Comparison of ENCODE assay signal across 8 cellular contexts in genomic region chr22:29154364-29155048, GRCh38. TPM values are rescaled to one million over a fixed set of nuclear protein-coding genes. Genes with fewer than 3 reads are reported as not detected.
DNase-seq lines count a peak whose midpoint lies in the region; ATAC-seq and TF ChIP-seq lines count a peak whose summit lies in the region.

No MANE protein-coding gene starts in this region.

- H3K4me3 ChIP-seq in Peyer's patch: peak overlapping the region in 2 of 4 donors; percentile 22 to 28
- H3K4me3 ChIP-seq in fibroblast of pulmonary artery (replicated peaks; ENCODE audit: low read depth, low read length): no peak overlapping the region
- peak overlapping the region; percentile 21 to 37 (median 28) for H3K4me3 ChIP-seq in stomach

- H3K9me3 ChIP-seq in Peyer's patch (no peaks in the 10 kb centered on the region), stomach (no peaks in the 10 kb centered on the region)

- no peaks in the 10 kb centered on the region for H3K36me3 Mint-ChIP-seq in activated T-helper 1 cell treated with anti-CD3 and anti-CD28 coated beads, Interleukin-12 subunit alpha, Interleukin-12 subunit beta, Interleukin-2, Interleukin-4 antibody, amounts not matched to agents 30 ng/mL and 10 ng/mL and 1 ng/mL, durations not matched to agents 14 hours and 24 hours and 36 hours (ENCODE audit: low read depth)
- no peaks in the 10 kb centered on the region for H3K36me3 Mint-ChIP-seq in neural crest cell (ENCODE audit: low read depth)

- DNase-seq in DMS 273 treated with DMSO at 0.1 percent for 48 hours (lab: John Stamatoyannopoulos, UW): peak; percentile 26
- DNase-seq in HPDE6-E6E7 (ENCODE audit: extremely low spot score): peak; percentile 62
- DNase-seq in Peyer's patch: peak in 2 of 3 donors; percentile 78 to 87
- DNase-seq in activated T-helper 1 cell treated with anti-CD3 and anti-CD28 coated beads, Interleukin-12 subunit alpha, Interleukin-12 subunit beta, Interleukin-2, Interleukin-4 antibody, amounts not matched to agents 30 ng/mL and 10 ng/mL and 1 ng/mL, durations not matched to agents 14 hours and 24 hours and 36 hours (ENCODE audit: low spot score): peak; percentile 64
- peak; percentile 64 for DNase-seq in fibroblast of pulmonary artery (ENCODE audit: low read depth)
- DNase-seq in neural crest cell (ENCODE audit: low read depth, low spot score): peak; percentile 94
- peak; percentile 79 for DNase-seq in stomach

- TF ChIP-seq EP300 in stomach (IDR thresholded peaks at IDR 0.05): no peak

- H3K4me1 ChIP-seq in Peyer's patch: peaks cover 0 to 17% (median 2%) of the 10 kb centered on the region in 4 donors
- peaks cover 5 to 33% (median 17%) of the 10 kb centered on the region in 4 donors for H3K4me1 ChIP-seq in stomach

- no peak overlapping the region for H3K27ac ChIP-seq in Peyer's patch
- H3K27ac ChIP-seq in stomach: peak overlapping the region in 3 of 5 donors; percentile 13 to 74 (median 33)

- H3K9me3 Mint-ChIP-seq in activated T-helper 1 cell treated with anti-CD3 and anti-CD28 coated beads, Interleukin-12 subunit alpha, Interleukin-12 subunit beta, Interleukin-2, Interleukin-4 antibody, amounts not matched to agents 30 ng/mL and 10 ng/mL and 1 ng/mL, durations not matched to agents 14 hours and 24 hours and 36 hours: no peaks in the 10 kb centered on the region
- no peaks in the 10 kb centered on the region for H3K9me3 Mint-ChIP-seq in neural crest cell

- WGBS in stomach, 5 donors: 1 to 4% (median 2%) methylated on average over 11 to 21 of the region's 21 CpGs

- H3K27me3 ChIP-seq in Peyer's patch (no peaks in the 10 kb centered on the region), stomach (no peaks in the 10 kb centered on the region)

- no peak for ATAC-seq in GM21825 (IDR thresholded peaks at IDR 0.05; ENCODE audit: unreplicated experiment)

- H3K4me3 Mint-ChIP-seq in activated T-helper 1 cell treated with anti-CD3 and anti-CD28 coated beads, Interleukin-12 subunit alpha, Interleukin-12 subunit beta, Interleukin-2, Interleukin-4 antibody, amounts not matched to agents 30 ng/mL and 10 ng/mL and 1 ng/mL, durations not matched to agents 14 hours and 24 hours and 36 hours: no peak overlapping the region
- H3K4me3 Mint-ChIP-seq in neural crest cell: no peak overlapping the region

- no peak overlapping the region for H3K27ac Mint-ChIP-seq in activated T-helper 1 cell treated with anti-CD3 and anti-CD28 coated beads, Interleukin-12 subunit alpha, Interleukin-12 subunit beta, Interleukin-2, Interleukin-4 antibody, amounts not matched to agents 30 ng/mL and 10 ng/mL and 1 ng/mL, durations not matched to agents 14 hours and 24 hours and 36 hours
- no peak overlapping the region for H3K27ac Mint-ChIP-seq in neural crest cell (ENCODE audit: unreplicated experiment)

- peaks cover 21% of the 10 kb centered on the region for H3K27me3 Mint-ChIP-seq in activated T-helper 1 cell treated with anti-CD3 and anti-CD28 coated beads, Interleukin-12 subunit alpha, Interleukin-12 subunit beta, Interleukin-2, Interleukin-4 antibody, amounts not matched to agents 30 ng/mL and 10 ng/mL and 1 ng/mL, durations not matched to agents 14 hours and 24 hours and 36 hours (ENCODE audit: insufficient read depth)
- H3K27me3 Mint-ChIP-seq in neural crest cell (ENCODE audit: low read depth): peaks cover 15% of the 10 kb centered on the region

- TF ChIP-seq POLR2A in Peyer's patch (IDR thresholded peaks at IDR 0.05): no peak
- TF ChIP-seq POLR2A in stomach (IDR thresholded peaks at IDR 0.05): no peak

- peak; percentile 36 to 87 (median 82) for TF ChIP-seq CTCF in Peyer's patch (IDR thresholded peaks at IDR 0.05)
- TF ChIP-seq CTCF in fibroblast of pulmonary artery (IDR thresholded peaks at IDR 0.05; ENCODE audit: low read length, missing control alignments): peak; percentile 78
- peak; percentile 96 for TF ChIP-seq CTCF in neural crest cell (conservative IDR thresholded peaks at IDR 0.05)
- peak in 5 of 7 experiments; percentile 62 to 96 (median 94) for TF ChIP-seq CTCF in stomach (IDR thresholded peaks at IDR 0.05)

- H3K36me3 ChIP-seq in Peyer's patch: no peaks in the 10 kb centered on the region
- H3K36me3 ChIP-seq in stomach: no peaks in the 10 kb centered on the region

- intact Hi-C loops in activated T-helper 1 cell treated with anti-CD3 and anti-CD28 coated beads, Interleukin-12 subunit alpha, Interleukin-12 subunit beta, Interleukin-2, Interleukin-4 antibody, amounts not matched to agents 30 ng/mL and 10 ng/mL and 1 ng/mL, durations not matched to agents 14 hours and 24 hours and 36 hours (cut with micrococcal nuclease): loop anchor here (1.0 to 2.0 kb wide), 3 partner anchors 91 to 554 kb away; no protein-coding TSS in a partner anchor
- intact Hi-C loops in stomach (cut with DNase I; ENCODE audit: low total_unique reads): loop anchor here (10.0 kb wide), 1 partner anchor 300 kb away; no protein-coding TSS in a partner anchor

- peaks cover 8% of the 10 kb centered on the region for H3K4me1 Mint-ChIP-seq in activated T-helper 1 cell treated with anti-CD3 and anti-CD28 coated beads, Interleukin-12 subunit alpha, Interleukin-12 subunit beta, Interleukin-2, Interleukin-4 antibody, amounts not matched to agents 30 ng/mL and 10 ng/mL and 1 ng/mL, durations not matched to agents 14 hours and 24 hours and 36 hours (ENCODE audit: low read depth)
- H3K4me1 Mint-ChIP-seq in neural crest cell: peaks cover 53% of the 10 kb centered on the region

RNA-seq across cellular contexts. Expression of gene EMID1, which starts 51.2 kb away (rescaled TPM):
- total RNA-seq in Peyer's patch (1 to 10 TPM; 1.9 to 7.1 (median 4.2) TPM), neural crest cell (9.0 and 10.4 TPM in 2 replicates), stomach (10 to 100 TPM in 2 of 5 donors, 1 to 10 TPM in 2, not detected in 1; 1.8 to 23.6 (median 9.5) TPM)
- not detected in 2 replicates for total RNA-seq in activated T-helper 1 cell treated with anti-CD3 and anti-CD28 coated beads, Interleukin-12 subunit alpha, Interleukin-12 subunit beta, Interleukin-2, Interleukin-4 antibody, amounts not matched to agents 30 ng/mL and 10 ng/mL and 1 ng/mL, durations not matched to agents 14 hours and 24 hours and 36 hours
- polyA plus RNA-seq in stomach: 10 to 100 TPM in 2 of 3 donors, 1 to 10 TPM in 1; 2.5 to 12.7 (median 10.3) TPM

Comparison
In these comparisons a context has a peak if more than half of its experiments do, and no peak if none do; other contexts are left out.
1. DNase-seq: peak in every context shown above with its lines; median percentile 94 in neural crest cell; 82 in Peyer's patch; 79 in stomach; 64 in activated T-helper 1 cell treated with anti-CD3 and anti-CD28 coated beads, Interleukin-12 subunit alpha, Interleukin-12 subunit beta, Interleukin-2, Interleukin-4 antibody, amounts not matched to agents 30 ng/mL and 10 ng/mL and 1 ng/mL, durations not matched to agents 14 hours and 24 hours and 36 hours; 64 in fibroblast of pulmonary artery; 62 in HPDE6-E6E7; 26 in DMS 273 treated with DMSO at 0.1 percent for 48 hours.
2. H3K27ac ChIP-seq: peak in stomach (3 of 5); none in Peyer's patch (0 of 4).
3. Peak in every context shown above with its lines, with median percentiles within 50 percentile points of each other: CTCF ChIP-seq.